8 cellular contexts compared by ENCODE assay signal in genomic region chr2:43609304-43609883, GRCh38. TPM values are rescaled to one million over a fixed set of nuclear protein-coding genes. Genes with fewer than 3 reads are reported as not detected.
DNase-seq lines count a peak whose midpoint lies in the region; ATAC-seq and TF ChIP-seq lines count a peak whose summit lies in the region.

No MANE protein-coding gene starts in this region.

- no peak overlapping the region for H3K4me3 Mint-ChIP-seq in activated naive CD8-positive, alpha-beta T cell treated with anti-CD3 and anti-CD28 coated beads for 36 hours

- TF ChIP-seq CTCF in heart right ventricle (IDR thresholded peaks at IDR 0.05), result peak; percentile 47 to 80 (median 69)

- H3K27me3 ChIP-seq in heart right ventricle, result no peaks in the 10 kb centered on the region

- H3K36me3 ChIP-seq in heart right ventricle, result no peaks in the 10 kb centered on the region

- intact Hi-C loops in heart right ventricle (cut with DNase I), result loop anchor here in 3 of 10 donors (1.0 to 10.0 kb wide), 2 partner anchors 782 to 785 kb away; no protein-coding TSS in a partner anchor

- no peaks in the 10 kb centered on the region for H3K9me3 Mint-ChIP-seq in activated naive CD8-positive, alpha-beta T cell treated with anti-CD3 and anti-CD28 coated beads for 36 hours

- peak in 7 of 8 donors; percentile 44 to 76 (median 65) for ATAC-seq in heart right ventricle
- ATAC-seq in GM19395 (IDR thresholded peaks at IDR 0.05; ENCODE audit: unreplicated experiment), result no peak

- peak; percentile 55 for DNase-seq in NCI-H510A treated with DMSO at 0.1 percent for 48 hours (lab: John Stamatoyannopoulos, UW)
- no peak for DNase-seq in NCI-H510A (lab: John Stamatoyannopoulos, UW)
- peak; percentile 36 for DNase-seq in HCEC 1CT
- peak; percentile 65 for DNase-seq in NCI-H69 (lab: John Stamatoyannopoulos, UW)
- DNase-seq in activated naive CD8-positive, alpha-beta T cell treated with anti-CD3 and anti-CD28 coated beads for 36 hours, result peak; percentile 21
- peak in 1 of 2 donors; percentile 40 for DNase-seq in heart right ventricle
- peak; percentile 54 for DNase-seq in retina

- no peaks in the 10 kb centered on the region for H3K4me1 ChIP-seq in heart right ventricle

- H3K27me3 Mint-ChIP-seq in activated naive CD8-positive, alpha-beta T cell treated with anti-CD3 and anti-CD28 coated beads for 36 hours, result no peaks in the 10 kb centered on the region

- no peak overlapping the region for H3K27ac Mint-ChIP-seq in activated naive CD8-positive, alpha-beta T cell treated with anti-CD3 and anti-CD28 coated beads for 36 hours

- no peak overlapping the region for H3K27ac ChIP-seq in heart right ventricle

- H3K36me3 Mint-ChIP-seq in activated naive CD8-positive, alpha-beta T cell treated with anti-CD3 and anti-CD28 coated beads for 36 hours, result no peaks in the 10 kb centered on the region

- 15 to 25% methylated on average over 4 of the region's 4 CpGs for WGBS in heart right ventricle, 2 donors

- H3K4me3 ChIP-seq in heart right ventricle, result no peak overlapping the region

- peaks cover 3% of the 10 kb centered on the region for H3K4me1 Mint-ChIP-seq in activated naive CD8-positive, alpha-beta T cell treated with anti-CD3 and anti-CD28 coated beads for 36 hours

- H3K9me3 ChIP-seq in heart right ventricle, result no peaks in the 10 kb centered on the region

RNA-seq across cellular contexts. Expression of gene THADA, which starts 13.6 kb away (rescaled TPM):
- total RNA-seq in activated naive CD8-positive, alpha-beta T cell treated with anti-CD3 and anti-CD28 coated beads for 36 hours, result 10 to 100 TPM; 34.5 to 35.2 TPM
- total RNA-seq in heart right ventricle, result 10 to 100 TPM; 12.4 to 18.0 (median 15.4) TPM
- polyA plus RNA-seq in heart right ventricle, result 10 to 100 TPM in 1 of 2 donors, 1 to 10 TPM in 1; 7.5 to 12.2 TPM

RNA-seq across cellular contexts. Expression of gene PLEKHH2, which starts 27.7 kb away (rescaled TPM):
- under 1 TPM; 0.64 to 0.89 TPM for total RNA-seq in activated naive CD8-positive, alpha-beta T cell treated with anti-CD3 and anti-CD28 coated beads for 36 hours
- total RNA-seq in heart right ventricle, result 1 to 10 TPM in 7 of 10 donors, under 1 TPM in 3; 0.72 to 3.1 (median 1.3) TPM
- polyA plus RNA-seq in heart right ventricle, result 1 to 10 TPM in 1 of 2 donors, under 1 TPM in 1; 0.23 to 1.4 TPM
